Comparison of ENCODE assay signal across 1 cellular context in genomic region chr2:85854166-85854509, GRCh38.
TF ChIP-seq lines count a peak whose summit lies in the region.

No MANE protein-coding gene starts in this region.

TF ChIP-seq in GM12878, 131 proteins besides CTCF, POLR2A, EP300 and RAD21 (continued from another document):
- TF ChIP-seq CEBPZ (IDR thresholded peaks at IDR 0.05; ENCODE audit: low read depth, low read length) (no peak), CBFB (IDR thresholded peaks at IDR 0.05; ENCODE audit: low read depth) (no peak; the same call in 1 of the 2 replicates), SKIL (IDR thresholded peaks at IDR 0.05; ENCODE audit: low read depth, poor library complexity, severe bottlenecking) (peak; percentile 4), RUNX3 (IDR thresholded peaks at IDR 0.05; ENCODE audit: low read length) (no peak), ZSCAN29 (IDR thresholded peaks at IDR 0.05) (no peak), HDAC6 (IDR thresholded peaks at IDR 0.05; ENCODE audit: unreplicated experiment) (no peak), CHD4 (IDR thresholded peaks at IDR 0.05) (no peak), IKZF2 (IDR thresholded peaks at IDR 0.05) (no peak), E4F1 (IDR thresholded peaks at IDR 0.05; ENCODE audit: borderline replicate concordance, partially characterized antibody) (no peak), SMAD1 (IDR thresholded peaks at IDR 0.05; ENCODE audit: low read depth, partially characterized antibody) (no peak), KDM1A (IDR thresholded peaks at IDR 0.05; ENCODE audit: borderline replicate concordance) (no peak), LARP7 (IDR thresholded peaks at IDR 0.05) (no peak), SMARCA5 (IDR thresholded peaks at IDR 0.05) (0 out of 2 replicates have a peak, but pooled peaks have one; percentile 45), SREBF1 (IDR thresholded peaks at IDR 0.05; ENCODE audit: low read length) (no peak), ZZZ3 (IDR thresholded peaks at IDR 0.05; ENCODE audit: control insufficient read depth, insufficient read length, low read depth) (no peak), ZNF274 (IDR thresholded peaks at IDR 0.05; ENCODE audit: insufficient read depth, insufficient read length) (no peak), ATF2 (IDR thresholded peaks at IDR 0.05; ENCODE audit: low read length) (0 out of 2 replicates have a peak, but pooled peaks have one; percentile 1), NRF1 (conservative IDR thresholded peaks at IDR 0.05; ENCODE audit: low read depth, low read length) (no peak), HDGF (IDR thresholded peaks at IDR 0.05) (peak; percentile 50; the same call in 1 of the 2 replicates), YBX1 (IDR thresholded peaks at IDR 0.05) (no peak), ZNF592 (IDR thresholded peaks at IDR 0.05) (no peak), RCOR1 (conservative IDR thresholded peaks at IDR 0.05; ENCODE audit: low read depth, low read length) (no peak), PRDM15 (CRISPR knock-in tag; IDR thresholded peaks at IDR 0.05) (0 out of 2 replicates have a peak, but pooled peaks have one; percentile 29), ZNF207 (IDR thresholded peaks at IDR 0.05; ENCODE audit: borderline replicate concordance) (no peak), SREBF2 (IDR thresholded peaks at IDR 0.05; ENCODE audit: low read length) (no peak)
